Comparison of ENCODE assay signal across 2 cellular contexts in the genomic region with DNA sequence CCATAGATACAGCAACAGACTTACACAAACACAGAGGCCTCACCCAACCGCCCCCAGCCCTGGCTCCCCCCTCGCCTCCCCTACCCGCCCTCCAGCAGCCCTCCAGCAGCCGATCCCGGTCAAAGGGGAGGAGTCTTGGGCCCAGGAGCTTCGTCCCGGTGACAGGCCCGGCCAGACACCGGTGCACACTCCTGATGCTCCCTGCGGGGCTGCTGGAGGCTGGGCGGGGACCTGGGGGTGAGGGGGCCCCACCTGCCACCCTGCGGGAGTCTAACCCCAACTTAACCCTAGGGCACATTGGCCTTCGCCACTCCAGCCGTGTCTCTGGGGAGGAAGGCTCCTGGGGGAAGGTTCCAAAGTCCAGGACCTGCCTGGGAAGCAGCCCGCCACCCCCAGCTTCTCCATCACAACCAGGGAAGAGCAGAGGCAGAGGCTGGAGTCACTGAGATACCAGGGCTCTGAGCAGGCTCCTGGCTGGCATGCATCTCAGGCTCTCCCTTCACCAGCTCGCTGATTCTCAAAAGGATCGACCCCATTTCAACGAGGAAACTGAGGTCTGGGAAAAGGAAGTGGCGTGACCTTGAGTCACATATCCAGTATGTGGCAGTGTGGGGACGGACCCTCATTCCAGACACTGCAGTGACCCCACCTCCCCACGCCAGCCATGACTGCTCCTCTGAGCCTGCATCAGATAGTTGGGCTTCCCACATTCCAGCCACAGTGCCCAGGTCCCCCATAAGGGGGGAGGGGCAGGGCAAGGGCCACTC.
TF ChIP-seq lines count a peak whose summit lies in the region.

No MANE protein-coding gene starts in this region.

TF ChIP-seq in HCT116, 20 proteins besides CTCF, POLR2A, EP300 and RAD21 (continued from another document):
- TF ChIP-seq CEBPB (IDR thresholded peaks at IDR 0.05; ENCODE audit: low read depth) (no peak), POLR2AphosphoS5 (IDR thresholded peaks at IDR 0.05; ENCODE audit: low read depth, low read length) (peak; percentile 47)
TF ChIP-seq in HCT116: peak in this region for 1.

TF ChIP-seq in WTC11, 78 proteins besides CTCF, POLR2A, EP300 and RAD21 (continued from another document):
- TF ChIP-seq, protein P1, sequence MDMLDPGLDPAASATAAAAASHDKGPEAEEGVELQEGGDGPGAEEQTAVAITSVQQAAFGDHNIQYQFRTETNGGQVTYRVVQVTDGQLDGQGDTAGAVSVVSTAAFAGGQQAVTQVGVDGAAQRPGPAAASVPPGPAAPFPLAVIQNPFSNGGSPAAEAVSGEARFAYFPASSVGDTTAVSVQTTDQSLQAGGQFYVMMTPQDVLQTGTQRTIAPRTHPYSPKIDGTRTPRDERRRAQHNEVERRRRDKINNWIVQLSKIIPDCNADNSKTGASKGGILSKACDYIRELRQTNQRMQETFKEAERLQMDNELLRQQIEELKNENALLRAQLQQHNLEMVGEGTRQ (CRISPR knock-in tag; IDR thresholded peaks at IDR 0.05) = no peak
- TF ChIP-seq PRRX2 (CRISPR knock-in tag; IDR thresholded peaks at IDR 0.05) = 0 out of 2 replicates have a peak, but pooled peaks have one; percentile 45
